ENCODE assay signal across 8 cellular contexts in the genomic region with DNA sequence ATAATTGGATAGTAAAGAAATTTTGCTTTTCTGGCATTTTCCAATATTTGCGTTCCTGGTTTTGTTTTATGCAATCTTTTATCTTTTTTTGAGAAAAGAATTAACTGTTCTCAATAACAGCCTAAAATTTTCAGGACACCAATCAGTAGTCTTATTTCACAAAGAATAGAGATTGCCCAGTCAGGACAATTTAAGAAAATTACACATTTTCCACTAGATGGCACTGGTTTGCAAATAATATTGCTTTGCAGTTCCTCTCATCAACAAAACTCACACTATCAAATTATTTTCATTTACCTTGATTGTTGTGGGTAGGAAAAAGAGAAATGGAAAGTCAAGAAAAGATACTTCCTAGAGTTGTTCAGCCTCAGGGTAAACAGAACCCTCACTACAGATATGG. TPM values are rescaled to one million over a fixed set of nuclear protein-coding genes. Genes with fewer than 3 reads are reported as not detected.
DNase-seq lines count a peak whose midpoint lies in the region; ATAC-seq and TF ChIP-seq lines count a peak whose summit lies in the region.

No MANE protein-coding gene starts in this region.

- intact Hi-C loops in dorsolateral prefrontal cortex (cut with DNase I): loop anchor here (5.0 to 10.0 kb wide), 5 partner anchors 82 to 1895 kb away; a partner anchor contains a TSS

- peak; percentile 7 for DNase-seq in DMS 273 treated with DMSO at 0.1 percent for 48 hours (lab: John Stamatoyannopoulos, UW)
- peak; percentile 32 for DNase-seq in HT-29 (ENCODE audit: low spot score)
- DNase-seq in NOMO-1 treated with DMSO at 0.1 percent for 48 hours (lab: John Stamatoyannopoulos, UW; ENCODE audit: unreplicated experiment): peak; percentile 54
- DNase-seq in dorsolateral prefrontal cortex: no peak
- no peak for DNase-seq in nephron progenitor cell
- DNase-seq in ecto neural progenitor cell (ENCODE audit: low spot score): no peak
- no peak for DNase-seq in mucosa of gallbladder (ENCODE audit: low spot score)

- H3K36me3 Mint-ChIP-seq in nephron progenitor cell (ENCODE audit: low read depth): no peaks in the 10 kb centered on the region

- H3K4me1 Mint-ChIP-seq in nephron progenitor cell: peaks cover 23% of the 10 kb centered on the region

- peaks cover 9% of the 10 kb centered on the region for H3K27me3 Mint-ChIP-seq in nephron progenitor cell (ENCODE audit: low read depth, poor library complexity)

- no peaks in the 10 kb centered on the region for H3K9me3 Mint-ChIP-seq in nephron progenitor cell

- ATAC-seq in GM19351 (IDR thresholded peaks at IDR 0.05; ENCODE audit: unreplicated experiment): no peak

- no peak overlapping the region for H3K27ac Mint-ChIP-seq in nephron progenitor cell

- TF ChIP-seq CTCF in dorsolateral prefrontal cortex (IDR thresholded peaks at IDR 0.05 in 54 of 56, conservative IDR thresholded peaks at IDR 0.05 in 2 of 56; ENCODE audit: low read depth in 1 of 56, partially characterized antibody in 56 of 56): peak; percentile 54 to 85 (median 72)
- peak; percentile 56 for TF ChIP-seq CTCF in nephron progenitor cell (IDR thresholded peaks at IDR 0.05)

- no peak overlapping the region for H3K4me3 Mint-ChIP-seq in nephron progenitor cell

- no peak overlapping the region for H3K4me3 ChIP-seq in dorsolateral prefrontal cortex

- no peak overlapping the region for H3K27ac ChIP-seq in dorsolateral prefrontal cortex

- H3K27me3 ChIP-seq in dorsolateral prefrontal cortex: no peaks in the 10 kb centered on the region

RNA-seq across cellular contexts. Expression of a gene that starts 2.4 kb away (rescaled TPM):
- 6.1 and 10.3 TPM in 2 replicates for total RNA-seq in HT-29 (2014; rRNA removed; shearing (Covaris generic))
- total RNA-seq in dorsolateral prefrontal cortex (10 to 100 TPM in 119 of 120 experiments, 1 to 10 TPM in 1; 9.7 to 27.0 (median 17.0) TPM), mucosa of gallbladder (9.3 TPM)

RNA-seq across cellular contexts. Expression of a gene that starts 37.2 kb away (rescaled TPM):
- not detected in 2 replicates for total RNA-seq in HT-29 (2014; rRNA removed; shearing (Covaris generic))
- total RNA-seq in dorsolateral prefrontal cortex: 1 to 10 TPM in 92 of 120 experiments, under 1 TPM in 28; 0.43 to 5.6 (median 1.6) TPM
- 2.8 TPM for total RNA-seq in mucosa of gallbladder

Comparison
In these comparisons a context has a peak if more than half of its experiments do, and no peak if none do; other contexts are left out.
1. DNase-seq: peak in DMS 273 treated with DMSO at 0.1 percent for 48 hours (single experiment), HT-29 (single experiment) and NOMO-1 treated with DMSO at 0.1 percent for 48 hours (single experiment); none in dorsolateral prefrontal cortex (0 of 10), nephron progenitor cell (single experiment), ecto neural progenitor cell (single experiment) and mucosa of gallbladder (single experiment).